Comparison of ENCODE assay signal across 20 cellular contexts in the genomic region with DNA sequence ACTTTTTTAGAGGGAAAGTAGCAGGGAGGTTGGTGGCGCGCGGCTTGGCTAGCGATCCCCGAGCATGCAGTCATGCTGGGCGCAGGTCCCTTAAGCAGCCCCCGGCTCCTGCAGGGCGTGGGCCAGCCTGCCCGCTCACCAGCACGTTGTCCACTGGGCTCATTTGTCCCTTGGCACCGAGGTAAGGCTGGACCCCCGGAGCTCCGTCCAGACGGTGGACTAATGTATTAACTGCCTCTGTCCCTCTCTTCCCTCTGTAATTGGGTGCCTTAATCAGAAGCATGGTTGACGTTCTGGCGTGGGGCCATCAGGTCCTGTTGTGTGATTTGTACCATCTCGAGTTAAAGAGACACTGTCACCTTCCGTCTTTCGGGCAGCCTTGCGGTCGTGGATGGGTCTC.
"Had no signal": no experiment of that assay in that cellular context is flagged by ENCODE, and none has a peak within 500 bp of the region (broad histone marks: within the 10 kb centered on the region; RNA-seq: fewer than 3 reads in every experiment).

No MANE protein-coding gene starts in this region.

- H3K9ac ChIP-seq: parathyroid adenoma had no signal

- H3K4me3 ChIP-seq: esophagus squamous epithelium, gastroesophageal sphincter, psoas muscle, stomach had no signal

- ATAC-seq: effector memory CD8-positive, alpha-beta T cell; gastroesophageal sphincter; left colon; naive thymus-derived CD4-positive, alpha-beta T cell had no signal

- H3K4me1 ChIP-seq: gastroesophageal sphincter, parathyroid adenoma, stomach had no signal

- H3K27me3 ChIP-seq: esophagus squamous epithelium, gastroesophageal sphincter, stomach had no signal

- H3K27ac Mint-ChIP-seq: dendritic cell treated with granulocyte-macrophage colony-stimulating factor and Interleukin-4, amounts not matched to agents 40 ng/mL and 50 ng/mL, for 4 days; effector memory CD8-positive, alpha-beta T cell; immature natural killer cell; naive thymus-derived CD4-positive, alpha-beta T cell had no signal

- H3K4me1 Mint-ChIP-seq: central memory CD8-positive, alpha-beta T cell; immature natural killer cell; naive thymus-derived CD4-positive, alpha-beta T cell had no signal

- H3K4me3 Mint-ChIP-seq: central memory CD8-positive, alpha-beta T cell; dendritic cell treated with granulocyte-macrophage colony-stimulating factor and Interleukin-4, amounts not matched to agents 40 ng/mL and 50 ng/mL, for 4 days; effector memory CD8-positive, alpha-beta T cell; immature natural killer cell; naive thymus-derived CD4-positive, alpha-beta T cell had no signal

- H3K9me3 ChIP-seq: esophagus squamous epithelium, gastroesophageal sphincter, psoas muscle, stomach had no signal

- DNase-seq: effector memory CD8-positive, alpha-beta T cell; esophagus squamous epithelium; foreskin fibroblast; glutamatergic neuron; immature natural killer cell; left colon; mammary epithelial cell; naive thymus-derived CD4-positive, alpha-beta T cell; occipital lobe; psoas muscle; retina; small intestine; stimulated activated CD4-positive, alpha-beta T cell treated with anti-CD3 and anti-CD28 coated beads, Interleukin-12 subunit alpha, Interleukin-12 subunit beta, amount 100 ng/mL, for 4 hours; stimulated activated naive CD4-positive, alpha-beta T cell; stomach; trophoblast cell had no signal

- H3K9me3 Mint-ChIP-seq: central memory CD8-positive, alpha-beta T cell; dendritic cell treated with granulocyte-macrophage colony-stimulating factor and Interleukin-4, amounts not matched to agents 40 ng/mL and 50 ng/mL, for 4 days; effector memory CD8-positive, alpha-beta T cell; immature natural killer cell; naive thymus-derived CD4-positive, alpha-beta T cell had no signal

- H2AFZ ChIP-seq: parathyroid adenoma had no signal

- H3K36me3 Mint-ChIP-seq: immature natural killer cell had no signal

- H3K27ac ChIP-seq: esophagus squamous epithelium, gastroesophageal sphincter, parathyroid adenoma, psoas muscle, stomach had no signal

- H3K27me3 Mint-ChIP-seq: central memory CD8-positive, alpha-beta T cell; dendritic cell treated with granulocyte-macrophage colony-stimulating factor and Interleukin-4, amounts not matched to agents 40 ng/mL and 50 ng/mL, for 4 days; effector memory CD8-positive, alpha-beta T cell; naive thymus-derived CD4-positive, alpha-beta T cell had no signal
